ENCODE assay signal across 8 cellular contexts in genomic region chr13:28533049-28533436, GRCh38. TPM values are rescaled to one million over a fixed set of nuclear protein-coding genes. Genes with fewer than 3 reads are reported as not detected.
DNase-seq lines count a peak whose midpoint lies in the region; ATAC-seq and TF ChIP-seq lines count a peak whose summit lies in the region.

No MANE protein-coding gene starts in this region.

- H3K36me3 Mint-ChIP-seq in stimulated activated naive CD8-positive, alpha-beta T cell treated with anti-CD3 and anti-CD28 coated beads, Interleukin-15, Interleukin-2, amounts not matched to agents 100 ng/mL and 50 ng/mL, for 24 hours (ENCODE audit: low read depth), result no peaks in the 10 kb centered on the region
- H3K36me3 Mint-ChIP-seq in chondrocyte (ENCODE audit: low read depth), result no peaks in the 10 kb centered on the region
- H3K36me3 Mint-ChIP-seq in naive B cell, result peaks cover 0 to 7% of the 10 kb centered on the region in 2 donors

- no peak for TF ChIP-seq CTCF in chondrocyte (IDR thresholded peaks at IDR 0.05)

- peaks cover under 1% of the 10 kb centered on the region for H3K4me1 Mint-ChIP-seq in stimulated activated naive CD8-positive, alpha-beta T cell treated with anti-CD3 and anti-CD28 coated beads, Interleukin-15, Interleukin-2, amounts not matched to agents 100 ng/mL and 50 ng/mL, for 24 hours (ENCODE audit: low read depth)
- H3K4me1 Mint-ChIP-seq in chondrocyte (ENCODE audit: low read depth) (peaks cover 9% of the 10 kb centered on the region), naive B cell (peaks cover 4 to 12% (median 10%) of the 10 kb centered on the region in 3 donors)

- H3K27me3 Mint-ChIP-seq in stimulated activated naive CD8-positive, alpha-beta T cell treated with anti-CD3 and anti-CD28 coated beads, Interleukin-15, Interleukin-2, amounts not matched to agents 100 ng/mL and 50 ng/mL, for 24 hours, result peaks cover 42% of the 10 kb centered on the region
- peaks cover 2% of the 10 kb centered on the region for H3K27me3 Mint-ChIP-seq in chondrocyte (ENCODE audit: low read depth)
- peaks cover 20 to 39% (median 25%) of the 10 kb centered on the region in 3 donors for H3K27me3 Mint-ChIP-seq in naive B cell

- peak overlapping the region; percentile 55 for H3K4me3 Mint-ChIP-seq in stimulated activated naive CD8-positive, alpha-beta T cell treated with anti-CD3 and anti-CD28 coated beads, Interleukin-15, Interleukin-2, amounts not matched to agents 100 ng/mL and 50 ng/mL, for 24 hours
- H3K4me3 Mint-ChIP-seq in chondrocyte (ENCODE audit: unreplicated experiment), result peak overlapping the region; percentile 55
- peak overlapping the region in 7 of 8 donors; percentile 64 to 89 (median 82) for H3K4me3 Mint-ChIP-seq in naive B cell

- H3K27ac Mint-ChIP-seq in stimulated activated naive CD8-positive, alpha-beta T cell treated with anti-CD3 and anti-CD28 coated beads, Interleukin-15, Interleukin-2, amounts not matched to agents 100 ng/mL and 50 ng/mL, for 24 hours, result no peak overlapping the region
- H3K27ac Mint-ChIP-seq in chondrocyte (ENCODE audit: unreplicated experiment), result no peak overlapping the region
- peak overlapping the region in 1 of 6 donors; percentile 57 for H3K27ac Mint-ChIP-seq in naive B cell

- no peak for ATAC-seq in stimulated activated naive CD8-positive, alpha-beta T cell treated with anti-CD3 and anti-CD28 coated beads, Interleukin-15, Interleukin-2, amounts not matched to agents 100 U/mL and 50 U/mL, for 24 hours
- ATAC-seq in naive B cell (ENCODE audit: low read depth in 2 of 2) (no peak), HG02798 (IDR thresholded peaks at IDR 0.05; ENCODE audit: poor library complexity, unreplicated experiment) (no peak)

- no peaks in the 10 kb centered on the region for H3K9me3 Mint-ChIP-seq in stimulated activated naive CD8-positive, alpha-beta T cell treated with anti-CD3 and anti-CD28 coated beads, Interleukin-15, Interleukin-2, amounts not matched to agents 100 ng/mL and 50 ng/mL, for 24 hours
- H3K9me3 Mint-ChIP-seq in chondrocyte (ENCODE audit: low read depth) (no peaks in the 10 kb centered on the region), naive B cell (peaks cover 0 to 9% (median 0%) of the 10 kb centered on the region in 7 donors)

- no peak for DNase-seq in stimulated activated naive CD8-positive, alpha-beta T cell treated with anti-CD3 and anti-CD28 coated beads, Interleukin-15, Interleukin-2, amounts not matched to agents 100 U/mL and 50 U/mL, for 24 hours
- DNase-seq in chondrocyte (ENCODE audit: low spot score), result no peak
- no peak for DNase-seq in naive B cell
- DNase-seq in SIG-M5 (lab: John Stamatoyannopoulos, UW), result no peak
- no peak for DNase-seq in NCI-H69 (lab: John Stamatoyannopoulos, UW)
- no peak for DNase-seq in activated gamma-delta T cell (lab: John Stamatoyannopoulos, UW)

RNA-seq across cellular contexts. Expression of gene FLT1, which starts 38.1 kb away (rescaled TPM):
- total RNA-seq in chondrocyte, result 0.60 to 1.5 TPM (median 0.65 TPM) in 3 replicates
- polyA plus RNA-seq in naive B cell (ENCODE audit: low read depth in 6 of 6), result 1 to 10 TPM; 1.3 to 4.2 (median 3.7) TPM
